Comparison of ENCODE assay signal across 22 cellular contexts in the genomic region with DNA sequence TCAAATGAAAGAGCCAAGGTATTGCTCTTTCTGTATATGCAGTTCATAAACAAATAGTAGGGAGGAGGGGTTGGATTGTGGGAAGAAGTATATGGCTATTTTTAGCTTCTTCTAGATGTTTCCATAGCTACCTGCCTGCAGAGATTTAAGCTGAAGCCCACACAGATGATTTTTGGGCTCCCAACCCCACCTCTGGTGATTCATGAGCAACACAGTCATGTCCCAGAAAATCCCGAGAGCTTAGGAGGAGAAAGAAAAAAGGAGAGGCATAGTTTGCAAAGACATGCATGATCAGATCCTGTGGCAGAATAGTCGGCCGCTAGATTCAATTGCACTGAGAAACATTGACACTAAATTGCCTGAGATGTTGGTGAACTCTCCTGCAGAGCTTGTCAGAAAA. TPM values are rescaled to one million over a fixed set of nuclear protein-coding genes. Genes with fewer than 3 reads are reported as not detected.
"Had no signal": no experiment of that assay in that cellular context is flagged by ENCODE, and none has a peak within 500 bp of the region (broad histone marks: within the 10 kb centered on the region; RNA-seq: fewer than 3 reads in every experiment).

No MANE protein-coding gene starts in this region.

- H3K4me3 Mint-ChIP-seq: brain; central memory CD8-positive, alpha-beta T cell; effector memory CD8-positive, alpha-beta T cell; immature natural killer cell; neural crest cell had no signal

- ATAC-seq: effector memory CD8-positive, alpha-beta T cell; heart left ventricle; right lobe of liver; upper lobe of right lung had no signal

- H3K9me3 Mint-ChIP-seq: brain; central memory CD8-positive, alpha-beta T cell; effector memory CD8-positive, alpha-beta T cell; immature natural killer cell; neural crest cell had no signal

- H3K27me3 Mint-ChIP-seq: central memory CD8-positive, alpha-beta T cell; effector memory CD8-positive, alpha-beta T cell had no signal

- H3K36me3 ChIP-seq: heart left ventricle, prostate gland, right lobe of liver, stomach, thoracic aorta, upper lobe of right lung had no signal

- DNase-seq: activated CD4-positive, CD25-positive, alpha-beta regulatory T cell; activated naive CD4-positive, alpha-beta T cell; activated T-cell treated with anti-CD3 and anti-CD28 coated beads, Interleukin-2, amount 50 U/mL, for 48 hours; cortex of kidney; effector memory CD8-positive, alpha-beta T cell; foreskin melanocyte; heart left ventricle; immature natural killer cell; right lobe of liver; stomach; upper lobe of right lung had no signal

- H3K36me3 Mint-ChIP-seq: brain had no signal

- H3K4me3 ChIP-seq: heart left ventricle, prostate gland, right lobe of liver, stomach, thoracic aorta, upper lobe of right lung had no signal

- H3K27ac ChIP-seq: epithelial cell of prostate, heart left ventricle, prostate gland, right lobe of liver, stomach, thoracic aorta, upper lobe of right lung had no signal

- H3K9me3 ChIP-seq: heart left ventricle, prostate gland, right lobe of liver, stomach, thoracic aorta, upper lobe of right lung had no signal

- H3K27me3 ChIP-seq: heart left ventricle, right lobe of liver, stomach, upper lobe of right lung had no signal

- H3K4me1 ChIP-seq: prostate gland, right lobe of liver, upper lobe of right lung had no signal

RNA-seq across cellular contexts. Expression of gene TESPA1, which starts 13.8 kb away (rescaled TPM):
- total RNA-seq: fibroblast of lung, neural crest cell, osteoblast had no signal
- polyA plus RNA-seq: fibroblast of lung had no signal

RNA-seq across cellular contexts. Expression of gene NEUROD4, which starts 49.0 kb away (rescaled TPM):
- total RNA-seq: fibroblast of lung; heart left ventricle; liver; mesenteric fat pad; osteoblast; right lobe of liver; stomach; T-helper 2 cell treated with Interferon-gamma antibody and Interleukin-4, amounts not matched to agents 100 ng/mL and 5 ng/mL, for 36 hours; thoracic aorta; upper lobe of right lung had no signal
- polyA plus RNA-seq: fibroblast of lung, heart left ventricle, immature natural killer cell, liver, stomach had no signal
